1 cellular context compared by ENCODE assay signal in the genomic region with DNA sequence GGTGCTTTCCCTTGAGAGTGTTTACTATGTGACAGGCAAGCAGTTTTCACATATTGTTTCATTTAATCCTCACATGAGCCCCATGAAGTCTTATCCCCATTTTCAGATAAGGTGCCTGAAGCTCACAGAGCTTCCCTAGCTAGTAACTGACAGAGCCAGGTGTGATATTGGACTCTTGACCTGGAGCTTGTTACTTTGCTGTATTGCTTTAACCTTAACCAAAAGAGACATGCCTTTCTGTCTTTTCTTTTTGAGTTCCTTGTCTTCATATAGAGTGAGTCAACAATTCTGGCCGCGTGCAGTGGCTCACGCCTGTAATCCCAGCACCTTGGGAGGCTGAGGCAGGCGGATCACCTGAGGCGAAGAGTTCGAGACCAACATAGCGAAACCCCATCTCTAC.
TF ChIP-seq lines count a peak whose summit lies in the region.

No MANE protein-coding gene starts in this region.

TF ChIP-seq in HCT116, 20 proteins besides CTCF, POLR2A, EP300 and RAD21:
- no peak for TF ChIP-seq CBX3 (IDR thresholded peaks at IDR 0.05; ENCODE audit: low read depth)
- no peak for TF ChIP-seq ZFX (IDR thresholded peaks at IDR 0.05)
- no peak for TF ChIP-seq EZH2phosphoT487 (IDR thresholded peaks at IDR 0.05; ENCODE audit: borderline replicate concordance)
- no peak for TF ChIP-seq TCF7L2 (IDR thresholded peaks at IDR 0.05; ENCODE audit: borderline replicate concordance, extremely low read depth, insufficient read depth, insufficient read length)
- TF ChIP-seq YY1 (IDR thresholded peaks at IDR 0.05; ENCODE audit: extremely low read depth, insufficient replicate concordance, low read depth, low read length) = no peak
